28 cellular contexts compared by ENCODE assay signal in the genomic region with DNA sequence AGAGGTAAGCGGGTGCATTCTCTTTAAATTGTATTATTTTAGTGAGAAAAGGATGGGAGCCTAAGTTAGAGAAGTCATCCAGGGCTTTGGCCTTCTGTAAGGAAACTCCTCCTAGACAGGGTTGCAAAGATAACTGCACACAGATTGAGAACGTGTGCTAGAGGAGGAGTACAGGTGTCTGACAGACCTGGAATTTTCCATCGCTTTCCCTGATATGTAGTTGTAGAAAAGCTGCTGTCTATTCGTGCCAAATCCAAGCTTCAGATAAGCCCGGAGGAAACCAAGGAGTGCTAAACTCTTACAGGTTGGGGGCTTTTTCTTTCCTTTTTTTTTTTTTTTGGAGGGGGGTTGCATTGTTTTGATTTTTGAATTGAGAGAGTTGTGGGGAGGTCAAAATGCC. TPM values are rescaled to one million over a fixed set of nuclear protein-coding genes. Genes with fewer than 3 reads are reported as not detected.
"Had no signal": no experiment of that assay in that cellular context is flagged by ENCODE, and none has a peak within 500 bp of the region (broad histone marks: within the 10 kb centered on the region; RNA-seq: fewer than 3 reads in every experiment).

No MANE protein-coding gene starts in this region.

- H3K9me3 Mint-ChIP-seq: activated CD4-positive, alpha-beta memory T cell treated with anti-CD3 and anti-CD28 coated beads for 36 hours; activated CD4-positive, alpha-beta T cell treated with anti-CD3 and anti-CD28 coated beads, Interleukin-2, amount 10 ng/mL, durations not matched to agents 24 days and 14 days; activated naive CD4-positive, alpha-beta T cell treated with anti-CD3 and anti-CD28 coated beads, Interleukin-2, amount 10 ng/mL, durations not matched to agents 7 days and 5 days; activated T-helper 1 cell treated with anti-CD3 and anti-CD28 coated beads, Interleukin-12 subunit alpha, Interleukin-12 subunit beta, Interleukin-2, Interleukin-4 antibody, amounts not matched to agents 30 ng/mL and 10 ng/mL and 1 ng/mL, durations not matched to agents 14 hours and 24 hours and 36 hours; dendritic cell treated with granulocyte-macrophage colony-stimulating factor and Interleukin-4, amounts not matched to agents 40 ng/mL and 50 ng/mL, for 4 days; effector memory CD8-positive, alpha-beta T cell had no signal

- H3K27me3 ChIP-seq: esophagus squamous epithelium, gastroesophageal sphincter had no signal

- H3K4me3 ChIP-seq: coronary artery, esophagus squamous epithelium, gastroesophageal sphincter had no signal

- H3K27me3 Mint-ChIP-seq: activated CD4-positive, alpha-beta memory T cell treated with anti-CD3 and anti-CD28 coated beads for 36 hours; activated CD4-positive, alpha-beta T cell treated with anti-CD3 and anti-CD28 coated beads for 36 hours; activated CD4-positive, alpha-beta T cell treated with anti-CD3 and anti-CD28 coated beads, Interleukin-2, amount 10 ng/mL, durations not matched to agents 24 days and 14 days; activated CD8-positive, alpha-beta memory T cell treated with anti-CD3 and anti-CD28 coated beads, Interleukin-2, amount 10 ng/mL, durations not matched to agents 7 days and 5 days; activated naive CD4-positive, alpha-beta T cell treated with anti-CD3 and anti-CD28 coated beads, Interleukin-2, amount 10 ng/mL, durations not matched to agents 7 days and 5 days; activated naive CD8-positive, alpha-beta T cell; dendritic cell treated with granulocyte-macrophage colony-stimulating factor and Interleukin-4, amounts not matched to agents 40 ng/mL and 50 ng/mL, for 4 days; effector memory CD8-positive, alpha-beta T cell had no signal

- H3K36me3 Mint-ChIP-seq: activated CD8-positive, alpha-beta memory T cell treated with anti-CD3 and anti-CD28 coated beads, Interleukin-2, amount 10 ng/mL, durations not matched to agents 7 days and 5 days had no signal

- H3K27ac ChIP-seq: coronary artery, epithelial cell of prostate, esophagus squamous epithelium, gastroesophageal sphincter had no signal

- H3K4me3 Mint-ChIP-seq: activated CD4-positive, alpha-beta memory T cell treated with anti-CD3 and anti-CD28 coated beads for 36 hours; activated CD4-positive, alpha-beta T cell treated with anti-CD3 and anti-CD28 coated beads for 36 hours; activated CD4-positive, alpha-beta T cell treated with anti-CD3 and anti-CD28 coated beads, Interleukin-2, amount 10 ng/mL, durations not matched to agents 24 days and 14 days; activated CD8-positive, alpha-beta memory T cell treated with anti-CD3 and anti-CD28 coated beads, Interleukin-2, amount 10 ng/mL, durations not matched to agents 7 days and 5 days; activated CD8-positive, alpha-beta T cell treated with anti-CD3 and anti-CD28 coated beads, Interleukin-2, amount 10 ng/mL, durations not matched to agents 7 days and 5 days; activated naive CD4-positive, alpha-beta T cell treated with anti-CD3 and anti-CD28 coated beads, Interleukin-2, amount 10 ng/mL, durations not matched to agents 7 days and 5 days; activated naive CD8-positive, alpha-beta T cell; activated T-helper 1 cell treated with anti-CD3 and anti-CD28 coated beads, Interleukin-12 subunit alpha, Interleukin-12 subunit beta, Interleukin-2, Interleukin-4 antibody, amounts not matched to agents 30 ng/mL and 10 ng/mL and 1 ng/mL, durations not matched to agents 14 hours and 24 hours and 36 hours; dendritic cell treated with granulocyte-macrophage colony-stimulating factor and Interleukin-4, amounts not matched to agents 40 ng/mL and 50 ng/mL, for 4 days; effector memory CD8-positive, alpha-beta T cell had no signal

- H3K36me3 ChIP-seq: gastroesophageal sphincter had no signal

- H3K27ac Mint-ChIP-seq: activated CD4-positive, alpha-beta memory T cell treated with anti-CD3 and anti-CD28 coated beads for 36 hours; activated CD4-positive, alpha-beta T cell treated with anti-CD3 and anti-CD28 coated beads for 36 hours; activated CD4-positive, alpha-beta T cell treated with anti-CD3 and anti-CD28 coated beads, Interleukin-2, amount 10 ng/mL, durations not matched to agents 24 days and 14 days; activated CD8-positive, alpha-beta memory T cell treated with anti-CD3 and anti-CD28 coated beads, Interleukin-2, amount 10 ng/mL, durations not matched to agents 7 days and 5 days; activated CD8-positive, alpha-beta T cell treated with anti-CD3 and anti-CD28 coated beads, Interleukin-2, amount 10 ng/mL, durations not matched to agents 7 days and 5 days; activated naive CD4-positive, alpha-beta T cell treated with anti-CD3 and anti-CD28 coated beads, Interleukin-2, amount 10 ng/mL, durations not matched to agents 7 days and 5 days; activated naive CD8-positive, alpha-beta T cell; dendritic cell treated with granulocyte-macrophage colony-stimulating factor and Interleukin-4, amounts not matched to agents 40 ng/mL and 50 ng/mL, for 4 days; effector memory CD8-positive, alpha-beta T cell had no signal

- H3K9me3 ChIP-seq: esophagus squamous epithelium, gastroesophageal sphincter had no signal

- DNase-seq: activated CD4-positive, alpha-beta memory T cell treated with anti-CD3 and anti-CD28 coated beads for 36 hours; activated CD4-positive, alpha-beta T cell treated with anti-CD3 and anti-CD28 coated beads for 36 hours; activated CD4-positive, alpha-beta T cell treated with anti-CD3 and anti-CD28 coated beads, Interleukin-2, amount 10 ng/mL, durations not matched to agents 24 days and 14 days; activated CD4-positive, CD25-positive, alpha-beta regulatory T cell; activated CD4-positive, CD25-positive, alpha-beta regulatory T cell treated with anti-CD3 and anti-CD28 coated beads, Interleukin-2, amount 50 U/mL, for 72 hours; activated CD8-positive, alpha-beta memory T cell treated with anti-CD3 and anti-CD28 coated beads, Interleukin-2, amount 10 ng/mL, durations not matched to agents 7 days and 5 days; activated CD8-positive, alpha-beta memory T cell treated with anti-CD3 and anti-CD28 coated beads, Interleukin-2, amount 50 U/mL, for 4 hours; activated CD8-positive, alpha-beta T cell treated with anti-CD3 and anti-CD28 coated beads, Interleukin-2, amount 10 ng/mL, durations not matched to agents 7 days and 5 days; activated gamma-delta T cell; activated naive CD4-positive, alpha-beta T cell; activated naive CD4-positive, alpha-beta T cell treated with anti-CD3 and anti-CD28 coated beads, Interleukin-2, amount 10 ng/mL, durations not matched to agents 7 days and 5 days; activated T-cell treated with anti-CD3 and anti-CD28 coated beads, Interleukin-2, amount 50 U/mL, for 1 hour; activated T-cell treated with anti-CD3 and anti-CD28 coated beads, Interleukin-2, amount 50 U/mL, for 48 hours; amniotic stem cell; anterior cingulate cortex; central memory CD4-positive, alpha-beta T cell; effector CD4-positive, alpha-beta T cell; effector memory CD8-positive, alpha-beta T cell; esophagus squamous epithelium; foreskin melanocyte; T-helper 2 cell had no signal

RNA-seq across cellular contexts. Expression of a gene that starts 23.1 kb away (rescaled TPM):
- total RNA-seq: activated CD8-positive, alpha-beta memory T cell treated with anti-CD3 and anti-CD28 coated beads, Interleukin-2, amount 10 ng/mL, durations not matched to agents 7 days and 5 days; T-helper 1 cell treated with Interleukin-12 subunit alpha and Interleukin-12 subunit beta and Interleukin-4 antibody, amounts not matched to agents 30 ng/mL and 1 ng/mL, for 36 hours had no signal
